Comparison of ENCODE assay signal across 1 cellular context in genomic region chr5:180810210-180811011, GRCh38.
A peak's percentile ranks its signal among the peaks of the same experiment; 100 is the strongest.
TF ChIP-seq lines count a peak whose summit lies in the region.

No MANE protein-coding gene starts in this region.

TF ChIP-seq in HepG2, 621 proteins besides CTCF, POLR2A, EP300 and RAD21 (continued from another document and continues in another):
- TF ChIP-seq LBX2 (CRISPR knock-in tag; IDR thresholded peaks at IDR 0.05; ENCODE audit: borderline replicate concordance) (0 out of 2 replicates have a peak, but pooled peaks have one; percentile 54), ZNF235 (CRISPR knock-in tag; IDR thresholded peaks at IDR 0.05; ENCODE audit: borderline replicate concordance) (no peak; the same call in none of the 2 replicates), SNRNP70 (IDR thresholded peaks at IDR 0.05; ENCODE audit: low read depth, low read length) (no peak), RXRA (CRISPR knock-in tag; IDR thresholded peaks at IDR 0.05) (peak; percentile 36), TRAFD1 (CRISPR knock-in tag; IDR thresholded peaks at IDR 0.05; ENCODE audit: borderline replicate concordance) (0 out of 2 replicates have a peak, but pooled peaks have one; percentile 26), IKZF1 (IDR thresholded peaks at IDR 0.05) (no peak), IRF1 (CRISPR knock-in tag; IDR thresholded peaks at IDR 0.05; ENCODE audit: low read depth) (no peak; the same call in 1 of the 2 replicates), TAF15 (IDR thresholded peaks at IDR 0.05; ENCODE audit: low read depth, low read length, poor library complexity, severe bottlenecking) (peak; percentile 30), ZFP36L1 (CRISPR knock-in tag; IDR thresholded peaks at IDR 0.05) (no peak), ZNF772 (CRISPR knock-in tag; IDR thresholded peaks at IDR 0.05) (no peak; the same call in 1 of the 2 replicates), PCBP1 (IDR thresholded peaks at IDR 0.05; ENCODE audit: borderline replicate concordance, low read depth, low read length) (peak; percentile 84; the same call in 1 of the 2 replicates), DNMT3B (CRISPR knock-in tag; conservative IDR thresholded peaks at IDR 0.05) (no peak), PRPF4 (IDR thresholded peaks at IDR 0.05; ENCODE audit: low read depth, low read length, poor library complexity, severe bottlenecking) (no peak), CBX1 (IDR thresholded peaks at IDR 0.05; ENCODE audit: low read depth) (no peak), ZNF644 (CRISPR knock-in tag; IDR thresholded peaks at IDR 0.05; ENCODE audit: low read depth) (no peak), ZNF510 (CRISPR knock-in tag; IDR thresholded peaks at IDR 0.05; ENCODE audit: low read depth) (peak; percentile 90), XRCC5 (optimal IDR thresholded peaks at IDR 0.05; ENCODE audit: low read length) (peak; percentile 22), ZNF296 (CRISPR knock-in tag; conservative IDR thresholded peaks at IDR 0.05) (no peak), U2AF2 (IDR thresholded peaks at IDR 0.05; ENCODE audit: low read depth, low read length) (no peak), YEATS4 (CRISPR knock-in tag; IDR thresholded peaks at IDR 0.05; ENCODE audit: borderline replicate concordance) (peak; percentile 93), ZNF709 (CRISPR knock-in tag; IDR thresholded peaks at IDR 0.05) (no peak; the same call in 1 of the 2 replicates), STAT6 (CRISPR knock-in tag; IDR thresholded peaks at IDR 0.05; ENCODE audit: borderline replicate concordance) (peak; percentile 89; the same call in 1 of the 2 replicates), ZNF615 (CRISPR knock-in tag; IDR thresholded peaks at IDR 0.05; ENCODE audit: borderline replicate concordance) (no peak), PATZ1 (CRISPR knock-in tag; IDR thresholded peaks at IDR 0.05) (peak; percentile 75), BCL6 (CRISPR knock-in tag; IDR thresholded peaks at IDR 0.05) (peak; percentile 8; the same call in 1 of the 2 replicates), ZKSCAN8 (CRISPR knock-in tag; IDR thresholded peaks at IDR 0.05; ENCODE audit: borderline replicate concordance) (no peak), DMTF1 (CRISPR knock-in tag; IDR thresholded peaks at IDR 0.05) (peak; percentile 85; the same call in 1 of the 2 replicates), MYPOP (CRISPR knock-in tag; IDR thresholded peaks at IDR 0.05) (no peak), YY1 (IDR thresholded peaks at IDR 0.05; ENCODE audit: insufficient read depth, insufficient replicate concordance, low read depth, low read length) (peak; percentile 36), MYC (CRISPR knock-in tag; IDR thresholded peaks at IDR 0.05; ENCODE audit: borderline replicate concordance) (peak; percentile 93), GABPA (IDR thresholded peaks at IDR 0.05; ENCODE audit: low read depth, low read length) (no peak), GABPA (CRISPR knock-in tag; IDR thresholded peaks at IDR 0.05; ENCODE audit: low read depth) (peak; percentile 91), ZSCAN25 (CRISPR knock-in tag; IDR thresholded peaks at IDR 0.05) (peak; percentile 52; the same call in 1 of the 2 replicates), NAIF1 (CRISPR knock-in tag; IDR thresholded peaks at IDR 0.05; ENCODE audit: borderline replicate concordance) (peak; percentile 66; the same call in 1 of the 2 replicates), HOXD1 (CRISPR knock-in tag; IDR thresholded peaks at IDR 0.05) (0 out of 2 replicates have a peak, but pooled peaks have one; percentile 64), MTF1 (CRISPR knock-in tag; IDR thresholded peaks at IDR 0.05) (no peak)
- TF ChIP-seq, protein P1, sequence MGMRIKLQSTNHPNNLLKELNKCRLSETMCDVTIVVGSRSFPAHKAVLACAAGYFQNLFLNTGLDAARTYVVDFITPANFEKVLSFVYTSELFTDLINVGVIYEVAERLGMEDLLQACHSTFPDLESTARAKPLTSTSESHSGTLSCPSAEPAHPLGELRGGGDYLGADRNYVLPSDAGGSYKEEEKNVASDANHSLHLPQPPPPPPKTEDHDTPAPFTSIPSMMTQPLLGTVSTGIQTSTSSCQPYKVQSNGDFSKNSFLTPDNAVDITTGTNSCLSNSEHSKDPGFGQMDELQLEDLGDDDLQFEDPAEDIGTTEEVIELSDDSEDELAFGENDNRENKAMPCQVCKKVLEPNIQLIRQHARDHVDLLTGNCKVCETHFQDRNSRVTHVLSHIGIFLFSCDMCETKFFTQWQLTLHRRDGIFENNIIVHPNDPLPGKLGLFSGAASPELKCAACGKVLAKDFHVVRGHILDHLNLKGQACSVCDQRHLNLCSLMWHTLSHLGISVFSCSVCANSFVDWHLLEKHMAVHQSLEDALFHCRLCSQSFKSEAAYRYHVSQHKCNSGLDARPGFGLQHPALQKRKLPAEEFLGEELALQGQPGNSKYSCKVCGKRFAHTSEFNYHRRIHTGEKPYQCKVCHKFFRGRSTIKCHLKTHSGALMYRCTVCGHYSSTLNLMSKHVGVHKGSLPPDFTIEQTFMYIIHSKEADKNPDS (CRISPR knock-in tag; IDR thresholded peaks at IDR 0.05), result 0 out of 2 replicates have a peak, but pooled peaks have one; percentile 72
- TF ChIP-seq, protein P2, sequence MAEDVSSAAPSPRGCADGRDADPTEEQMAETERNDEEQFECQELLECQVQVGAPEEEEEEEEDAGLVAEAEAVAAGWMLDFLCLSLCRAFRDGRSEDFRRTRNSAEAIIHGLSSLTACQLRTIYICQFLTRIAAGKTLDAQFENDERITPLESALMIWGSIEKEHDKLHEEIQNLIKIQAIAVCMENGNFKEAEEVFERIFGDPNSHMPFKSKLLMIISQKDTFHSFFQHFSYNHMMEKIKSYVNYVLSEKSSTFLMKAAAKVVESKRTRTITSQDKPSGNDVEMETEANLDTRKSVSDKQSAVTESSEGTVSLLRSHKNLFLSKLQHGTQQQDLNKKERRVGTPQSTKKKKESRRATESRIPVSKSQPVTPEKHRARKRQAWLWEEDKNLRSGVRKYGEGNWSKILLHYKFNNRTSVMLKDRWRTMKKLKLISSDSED (CRISPR knock-in tag; IDR thresholded peaks at IDR 0.05), result no peak
- TF ChIP-seq, protein P3, sequence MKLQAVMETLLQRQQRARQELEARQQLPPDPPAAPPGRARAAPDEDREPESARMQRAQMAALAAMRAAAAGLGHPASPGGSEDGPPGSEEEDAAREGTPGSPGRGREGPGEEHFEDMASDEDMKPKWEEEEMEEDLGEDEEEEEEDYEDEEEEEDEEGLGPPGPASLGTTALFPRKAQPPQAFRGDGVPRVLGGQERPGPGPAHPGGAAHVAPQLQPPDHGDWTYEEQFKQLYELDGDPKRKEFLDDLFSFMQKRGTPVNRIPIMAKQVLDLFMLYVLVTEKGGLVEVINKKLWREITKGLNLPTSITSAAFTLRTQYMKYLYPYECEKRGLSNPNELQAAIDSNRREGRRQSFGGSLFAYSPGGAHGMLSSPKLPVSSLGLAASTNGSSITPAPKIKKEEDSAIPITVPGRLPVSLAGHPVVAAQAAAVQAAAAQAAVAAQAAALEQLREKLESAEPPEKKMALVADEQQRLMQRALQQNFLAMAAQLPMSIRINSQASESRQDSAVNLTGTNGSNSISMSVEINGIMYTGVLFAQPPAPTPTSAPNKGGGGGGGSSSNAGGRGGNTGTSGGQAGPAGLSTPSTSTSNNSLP (IDR thresholded peaks at IDR 0.05; ENCODE audit: low read depth, low read length), result no peak; the same call in 1 of the 2 replicates
- TF ChIP-seq, protein P4, sequence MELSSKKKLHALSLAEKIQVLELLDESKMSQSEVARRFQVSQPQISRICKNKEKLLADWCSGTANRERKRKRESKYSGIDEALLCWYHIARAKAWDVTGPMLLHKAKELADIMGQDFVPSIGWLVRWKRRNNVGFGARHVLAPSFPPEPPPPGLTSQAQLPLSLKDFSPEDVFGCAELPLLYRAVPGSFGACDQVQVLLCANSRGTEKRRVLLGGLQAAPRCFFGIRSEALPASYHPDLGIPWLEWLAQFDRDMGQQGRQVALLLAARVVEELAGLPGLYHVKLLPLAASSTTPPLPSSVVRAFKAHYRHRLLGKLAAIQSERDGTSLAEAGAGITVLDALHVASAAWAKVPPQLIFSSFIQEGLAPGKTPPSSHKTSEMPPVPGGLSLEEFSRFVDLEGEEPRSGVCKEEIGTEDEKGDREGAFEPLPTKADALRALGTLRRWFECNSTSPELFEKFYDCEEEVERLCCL (CRISPR knock-in tag; IDR thresholded peaks at IDR 0.05; ENCODE audit: borderline replicate concordance), result no peak
- TF ChIP-seq, protein P5, sequence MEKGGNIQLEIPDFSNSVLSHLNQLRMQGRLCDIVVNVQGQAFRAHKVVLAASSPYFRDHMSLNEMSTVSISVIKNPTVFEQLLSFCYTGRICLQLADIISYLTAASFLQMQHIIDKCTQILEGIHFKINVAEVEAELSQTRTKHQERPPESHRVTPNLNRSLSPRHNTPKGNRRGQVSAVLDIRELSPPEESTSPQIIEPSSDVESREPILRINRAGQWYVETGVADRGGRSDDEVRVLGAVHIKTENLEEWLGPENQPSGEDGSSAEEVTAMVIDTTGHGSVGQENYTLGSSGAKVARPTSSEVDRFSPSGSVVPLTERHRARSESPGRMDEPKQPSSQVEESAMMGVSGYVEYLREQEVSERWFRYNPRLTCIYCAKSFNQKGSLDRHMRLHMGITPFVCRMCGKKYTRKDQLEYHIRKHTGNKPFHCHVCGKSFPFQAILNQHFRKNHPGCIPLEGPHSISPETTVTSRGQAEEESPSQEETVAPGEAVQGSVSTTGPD (CRISPR knock-in tag; IDR thresholded peaks at IDR 0.05), result no peak
